Comparison of ENCODE assay signal across 1 cellular context in genomic region chr16:29784901-29785500, GRCh38.
TF ChIP-seq lines count a peak whose summit lies in the region.

No MANE protein-coding gene starts in this region.

TF ChIP-seq in GM12878, 131 proteins besides CTCF, POLR2A, EP300 and RAD21:
- TF ChIP-seq ZSCAN29 (IDR thresholded peaks at IDR 0.05) (no peak), GATAD2B (conservative IDR thresholded peaks at IDR 0.05; ENCODE audit: low read depth) (0 out of 2 replicates have a peak, but pooled peaks have one; percentile 20), LARP7 (IDR thresholded peaks at IDR 0.05) (0 out of 2 replicates have a peak, but pooled peaks have one; percentile 19), NR2F1 (conservative IDR thresholded peaks at IDR 0.05) (no peak), POU2F2 (IDR thresholded peaks at IDR 0.05; ENCODE audit: borderline replicate concordance, low read depth, low read length) (peak; percentile 32; the same call in 1 of the 3 replicates), NR2C1 (IDR thresholded peaks at IDR 0.05) (no peak), TCF3 (IDR thresholded peaks at IDR 0.05; ENCODE audit: borderline replicate concordance, insufficient read depth, low read depth, low read length) (0 out of 2 replicates have a peak, but pooled peaks have one; percentile 14), YY1 (IDR thresholded peaks at IDR 0.05; ENCODE audit: low read depth, low read length) (peak; percentile 85), CEBPZ (IDR thresholded peaks at IDR 0.05; ENCODE audit: low read depth, low read length) (no peak), CREM (IDR thresholded peaks at IDR 0.05; ENCODE audit: low read depth) (peak; percentile 49; the same call in 1 of the 2 replicates), CBX5 (IDR thresholded peaks at IDR 0.05; ENCODE audit: low read depth) (0 out of 2 replicates have a peak, but pooled peaks have one; percentile 74), DPF2 (IDR thresholded peaks at IDR 0.05) (0 out of 2 replicates have a peak, but pooled peaks have one; percentile 32), IKZF1 (conservative IDR thresholded peaks at IDR 0.05) (peak; percentile 48; the same call in 1 of the 2 replicates), IKZF2 (IDR thresholded peaks at IDR 0.05) (0 out of 4 replicates have a peak, but pooled peaks of 1 of the 2 experiments have one; percentile 5), SMAD5 (IDR thresholded peaks at IDR 0.05; ENCODE audit: low read depth) (no peak), CREB1 (IDR thresholded peaks at IDR 0.05; ENCODE audit: low read depth) (peak; percentile 29; the same call in 1 of the 2 replicates), IRF4 (IDR thresholded peaks at IDR 0.05; ENCODE audit: low read depth, low read length) (0 out of 2 replicates have a peak, but pooled peaks have one; percentile 30), SMC3 (IDR thresholded peaks at IDR 0.05; ENCODE audit: borderline replicate concordance, low read length) (peak; percentile 34; the same call in 1 of the 2 replicates), BHLHE40 (IDR thresholded peaks at IDR 0.05; ENCODE audit: borderline replicate concordance in 1 of 2, low read depth in 2 of 2, low read length in 1 of 2) (peak in 1 of 2 experiments; percentile 10; a peak in 1 of 4 replicates)
